2 cellular contexts compared by ENCODE assay signal in genomic region chr6:15436451-15436850, GRCh38.
TF ChIP-seq lines count a peak whose summit lies in the region.

No MANE protein-coding gene starts in this region.

TF ChIP-seq in GM23338, 12 proteins besides CTCF, POLR2A, EP300 and RAD21 (continued from another document):
- TF ChIP-seq, protein P1, sequence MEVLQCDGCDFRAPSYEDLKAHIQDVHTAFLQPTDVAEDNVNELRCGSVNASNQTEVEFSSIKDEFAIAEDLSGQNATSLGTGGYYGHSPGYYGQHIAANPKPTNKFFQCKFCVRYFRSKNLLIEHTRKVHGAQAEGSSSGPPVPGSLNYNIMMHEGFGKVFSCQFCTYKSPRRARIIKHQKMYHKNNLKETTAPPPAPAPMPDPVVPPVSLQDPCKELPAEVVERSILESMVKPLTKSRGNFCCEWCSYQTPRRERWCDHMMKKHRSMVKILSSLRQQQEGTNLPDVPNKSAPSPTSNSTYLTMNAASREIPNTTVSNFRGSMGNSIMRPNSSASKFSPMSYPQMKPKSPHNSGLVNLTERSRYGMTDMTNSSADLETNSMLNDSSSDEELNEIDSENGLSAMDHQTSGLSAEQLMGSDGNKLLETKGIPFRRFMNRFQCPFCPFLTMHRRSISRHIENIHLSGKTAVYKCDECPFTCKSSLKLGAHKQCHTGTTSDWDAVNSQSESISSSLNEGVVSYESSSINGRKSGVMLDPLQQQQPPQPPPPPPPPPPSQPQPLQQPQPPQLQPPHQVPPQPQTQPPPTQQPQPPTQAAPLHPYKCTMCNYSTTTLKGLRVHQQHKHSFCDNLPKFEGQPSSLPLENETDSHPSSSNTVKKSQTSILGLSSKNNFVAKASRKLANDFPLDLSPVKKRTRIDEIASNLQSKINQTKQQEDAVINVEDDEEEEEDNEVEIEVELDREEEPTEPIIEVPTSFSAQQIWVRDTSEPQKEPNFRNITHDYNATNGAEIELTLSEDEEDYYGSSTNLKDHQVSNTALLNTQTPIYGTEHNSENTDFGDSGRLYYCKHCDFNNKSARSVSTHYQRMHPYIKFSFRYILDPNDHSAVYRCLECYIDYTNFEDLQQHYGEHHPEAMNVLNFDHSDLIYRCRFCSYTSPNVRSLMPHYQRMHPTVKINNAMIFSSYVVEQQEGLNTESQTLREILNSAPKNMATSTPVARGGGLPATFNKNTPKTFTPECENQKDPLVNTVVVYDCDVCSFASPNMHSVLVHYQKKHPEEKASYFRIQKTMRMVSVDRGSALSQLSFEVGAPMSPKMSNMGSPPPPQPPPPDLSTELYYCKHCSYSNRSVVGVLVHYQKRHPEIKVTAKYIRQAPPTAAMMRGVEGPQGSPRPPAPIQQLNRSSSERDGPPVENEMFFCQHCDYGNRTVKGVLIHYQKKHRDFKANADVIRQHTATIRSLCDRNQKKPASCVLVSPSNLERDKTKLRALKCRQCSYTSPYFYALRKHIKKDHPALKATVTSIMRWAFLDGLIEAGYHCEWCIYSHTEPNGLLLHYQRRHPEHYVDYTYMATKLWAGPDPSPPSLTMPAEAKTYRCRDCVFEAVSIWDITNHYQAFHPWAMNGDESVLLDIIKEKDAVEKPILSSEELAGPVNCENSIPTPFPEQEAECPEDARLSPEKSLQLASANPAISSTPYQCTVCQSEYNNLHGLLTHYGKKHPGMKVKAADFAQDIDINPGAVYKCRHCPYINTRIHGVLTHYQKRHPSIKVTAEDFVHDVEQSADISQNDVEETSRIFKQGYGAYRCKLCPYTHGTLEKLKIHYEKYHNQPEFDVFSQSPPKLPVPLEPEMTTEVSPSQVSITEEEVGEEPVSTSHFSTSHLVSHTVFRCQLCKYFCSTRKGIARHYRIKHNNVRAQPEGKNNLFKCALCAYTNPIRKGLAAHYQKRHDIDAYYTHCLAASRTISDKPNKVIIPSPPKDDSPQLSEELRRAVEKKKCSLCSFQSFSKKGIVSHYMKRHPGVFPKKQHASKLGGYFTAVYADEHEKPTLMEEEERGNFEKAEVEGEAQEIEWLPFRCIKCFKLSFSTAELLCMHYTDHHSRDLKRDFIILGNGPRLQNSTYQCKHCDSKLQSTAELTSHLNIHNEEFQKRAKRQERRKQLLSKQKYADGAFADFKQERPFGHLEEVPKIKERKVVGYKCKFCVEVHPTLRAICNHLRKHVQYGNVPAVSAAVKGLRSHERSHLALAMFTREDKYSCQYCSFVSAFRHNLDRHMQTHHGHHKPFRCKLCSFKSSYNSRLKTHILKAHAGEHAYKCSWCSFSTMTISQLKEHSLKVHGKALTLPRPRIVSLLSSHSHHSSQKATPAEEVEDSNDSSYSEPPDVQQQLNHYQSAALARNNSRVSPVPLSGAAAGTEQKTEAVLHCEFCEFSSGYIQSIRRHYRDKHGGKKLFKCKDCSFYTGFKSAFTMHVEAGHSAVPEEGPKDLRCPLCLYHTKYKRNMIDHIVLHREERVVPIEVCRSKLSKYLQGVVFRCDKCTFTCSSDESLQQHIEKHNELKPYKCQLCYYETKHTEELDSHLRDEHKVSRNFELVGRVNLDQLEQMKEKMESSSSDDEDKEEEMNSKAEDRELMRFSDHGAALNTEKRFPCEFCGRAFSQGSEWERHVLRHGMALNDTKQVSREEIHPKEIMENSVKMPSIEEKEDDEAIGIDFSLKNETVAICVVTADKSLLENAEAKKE (CRISPR knock-in tag; IDR thresholded peaks at IDR 0.05), result no peak
- no peak for TF ChIP-seq POLR2AphosphoS5 (IDR thresholded peaks at IDR 0.05; ENCODE audit: low read depth)
- TF ChIP-seq NANOG (IDR thresholded peaks at IDR 0.05; ENCODE audit: borderline replicate concordance), result no peak
- TF ChIP-seq EZH2phosphoT487 (IDR thresholded peaks at IDR 0.05; ENCODE audit: unreplicated experiment), result no peak
- TF ChIP-seq REST (IDR thresholded peaks at IDR 0.05; ENCODE audit: unreplicated experiment), result no peak
- TF ChIP-seq CREB1 (CRISPR knock-in tag; IDR thresholded peaks at IDR 0.05; ENCODE audit: low read depth), result no peak
- TF ChIP-seq, protein P2, sequence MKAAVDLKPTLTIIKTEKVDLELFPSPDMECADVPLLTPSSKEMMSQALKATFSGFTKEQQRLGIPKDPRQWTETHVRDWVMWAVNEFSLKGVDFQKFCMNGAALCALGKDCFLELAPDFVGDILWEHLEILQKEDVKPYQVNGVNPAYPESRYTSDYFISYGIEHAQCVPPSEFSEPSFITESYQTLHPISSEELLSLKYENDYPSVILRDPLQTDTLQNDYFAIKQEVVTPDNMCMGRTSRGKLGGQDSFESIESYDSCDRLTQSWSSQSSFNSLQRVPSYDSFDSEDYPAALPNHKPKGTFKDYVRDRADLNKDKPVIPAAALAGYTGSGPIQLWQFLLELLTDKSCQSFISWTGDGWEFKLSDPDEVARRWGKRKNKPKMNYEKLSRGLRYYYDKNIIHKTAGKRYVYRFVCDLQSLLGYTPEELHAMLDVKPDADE (IDR thresholded peaks at IDR 0.05), result no peak
- TF ChIP-seq JUNB (IDR thresholded peaks at IDR 0.05; ENCODE audit: unreplicated experiment), result no peak
- TF ChIP-seq STAT1 (IDR thresholded peaks at IDR 0.05; ENCODE audit: unreplicated experiment), result no peak

TF ChIP-seq in GM12878, 131 proteins besides CTCF, POLR2A, EP300 and RAD21 (continued from another document):
- TF ChIP-seq MTA2 (IDR thresholded peaks at IDR 0.05; ENCODE audit: low read depth), result no peak
- no peak for TF ChIP-seq BRCA1 (IDR thresholded peaks at IDR 0.05; ENCODE audit: low read depth, low read length)
- TF ChIP-seq WRNIP1 (IDR thresholded peaks at IDR 0.05; ENCODE audit: borderline replicate concordance, low read depth, low read length), result no peak
- no peak for TF ChIP-seq ASH2L (IDR thresholded peaks at IDR 0.05; ENCODE audit: borderline replicate concordance, low read depth)
